Comparison of ENCODE assay signal across 1 cellular context in genomic region chr16:4313563-4314531, GRCh38.
TF ChIP-seq lines count a peak whose summit lies in the region.

No MANE protein-coding gene starts in this region.

TF ChIP-seq in H1, 55 proteins besides CTCF, POLR2A, EP300 and RAD21 (continued from another document):
- 0 out of 2 replicates have a peak, but pooled peaks have one; percentile 64 for TF ChIP-seq GABPA (IDR thresholded peaks at IDR 0.05; ENCODE audit: borderline replicate concordance, insufficient read depth, low read length)
- TF ChIP-seq TAF1 (IDR thresholded peaks at IDR 0.05; ENCODE audit: low read depth, low read length), result 0 out of 2 replicates have a peak, but pooled peaks have one; percentile 34
- no peak for TF ChIP-seq ZNF274 (IDR thresholded peaks at IDR 0.05; ENCODE audit: borderline replicate concordance, extremely low read depth, low read length)
- TF ChIP-seq CHD1 (IDR thresholded peaks at IDR 0.05; ENCODE audit: low read depth, low read length), result no peak
- no peak for TF ChIP-seq HDAC6 (IDR thresholded peaks at IDR 0.05; ENCODE audit: low read depth, low read length)
- no peak for TF ChIP-seq TCF12 (IDR thresholded peaks at IDR 0.05; ENCODE audit: low read depth, low read length)
